13 cellular contexts compared by ENCODE assay signal in genomic region chr12:92921877-92922276, GRCh38. TPM values are rescaled to one million over a fixed set of nuclear protein-coding genes. Genes with fewer than 3 reads are reported as not detected.
DNase-seq lines count a peak whose midpoint lies in the region; ATAC-seq and TF ChIP-seq lines count a peak whose summit lies in the region.
"Had no signal": no experiment of that assay in that cellular context is flagged by ENCODE, and none has a peak within 500 bp of the region (broad histone marks: within the 10 kb centered on the region; RNA-seq: fewer than 3 reads in every experiment).

No MANE protein-coding gene starts in this region.

- H3K4me3 ChIP-seq in heart right ventricle (no peak overlapping the region), left ventricle myocardium inferior (no peak overlapping the region)
- H3K4me3 ChIP-seq: breast epithelium had no signal

- H3K4me1 Mint-ChIP-seq in MCF 10A (ENCODE audit: insufficient read depth, unreplicated experiment), result peaks cover 18% of the 10 kb centered on the region

- H3K9me3 ChIP-seq in heart right ventricle (no peaks in the 10 kb centered on the region), left ventricle myocardium inferior (replicated peaks) (no peaks in the 10 kb centered on the region)
- H3K9me3 ChIP-seq: BE2C, breast epithelium, neutrophil had no signal

- CTCF ChIA-PET in HEK293T (lab: Yijun Ruan, JAX), result no interaction called here
- CTCF ChIA-PET in MCF 10A (lab: Yijun Ruan, JAX), result no interaction called here

- POLR2A ChIA-PET in HEK293T (lab: Yijun Ruan, JAX) (no interaction called here), MCF 10A (lab: Yijun Ruan, JAX) (interaction anchor here (1.0 kb wide), 1 partner anchor 22 kb away, joined by 3 read pairs; no protein-coding TSS in a partner anchor)

- BruUV-seq in MCF 10A (replicated peaks; lab: Mats Ljungman, UMichigan), result no TSS peak

- H3K27me3 ChIP-seq in heart right ventricle (no peaks in the 10 kb centered on the region), left ventricle myocardium inferior (ENCODE audit: low read depth) (no peaks in the 10 kb centered on the region)
- H3K27me3 ChIP-seq: BE2C, breast epithelium, neutrophil had no signal

- no peak overlapping the region for H3K4me3 Mint-ChIP-seq in MCF 10A (ENCODE audit: unreplicated experiment)

- H3K9me3 Mint-ChIP-seq in MCF 10A (ENCODE audit: unreplicated experiment), result no peaks in the 10 kb centered on the region

- H3K4me1 ChIP-seq in heart right ventricle, result peaks cover 0 to 41% (median 30%) of the 10 kb centered on the region in 9 donors
- H3K4me1 ChIP-seq in left ventricle myocardium inferior, result peaks cover 43% of the 10 kb centered on the region
- H3K4me1 ChIP-seq: BE2C had no signal

- intact Hi-C loops in heart right ventricle (cut with DNase I), result loop anchor here in 4 of 10 donors (10.0 kb wide), 5 partner anchors 87 to 417 kb away; no protein-coding TSS in a partner anchor
- intact Hi-C loops in left ventricle myocardium inferior (cut with micrococcal nuclease), result no loop called here
- intact Hi-C loops in MCF 10A (cut with micrococcal nuclease), result no loop called here

- H3K27me3 Mint-ChIP-seq in MCF 10A (ENCODE audit: insufficient read depth, unreplicated experiment), result no peaks in the 10 kb centered on the region

- TF ChIP-seq CTCF in heart right ventricle (IDR thresholded peaks at IDR 0.05), result no peak
- TF ChIP-seq CTCF in left ventricle myocardium inferior (IDR thresholded peaks at IDR 0.05; ENCODE audit: borderline replicate concordance), result no peak
- TF ChIP-seq CTCF in MCF 10A (IDR thresholded peaks at IDR 0.05; ENCODE audit: unreplicated experiment), result no peak

- H3K36me3 ChIP-seq in heart right ventricle (no peaks in the 10 kb centered on the region), left ventricle myocardium inferior (no peaks in the 10 kb centered on the region)
- H3K36me3 ChIP-seq: BE2C, breast epithelium, neutrophil had no signal

- peaks cover 6% of the 10 kb centered on the region for H3K36me3 Mint-ChIP-seq in MCF 10A (ENCODE audit: insufficient read depth, unreplicated experiment)

- DNase-seq in heart right ventricle (no peak), left ventricle myocardium inferior (no peak), HEK293T (ENCODE audit: extremely low spot score) (no peak), EL (no peak), MCF 10A (ENCODE audit: unreplicated experiment) (no peak), foreskin melanocyte (no peak)
- DNase-seq: BE2C, kidney glomerular epithelial cell, NCI-H2029 treated with DMSO at 0.1 percent for 48 hours had no signal

- H3K27ac Mint-ChIP-seq in MCF 10A (ENCODE audit: low read depth, unreplicated experiment), result no peak overlapping the region

- peak in 7 of 8 donors; percentile 26 to 46 (median 39) for ATAC-seq in heart right ventricle
- ATAC-seq in GM21717 (IDR thresholded peaks at IDR 0.05; ENCODE audit: unreplicated experiment), result peak; percentile 94
- ATAC-seq in HG03342 (IDR thresholded peaks at IDR 0.05; ENCODE audit: unreplicated experiment), result peak; percentile 94

- 79 to 88% methylated on average over 1 of the region's 1 CpG for WGBS in heart right ventricle, 2 donors

- H3K27ac ChIP-seq in heart right ventricle, result peak overlapping the region in 1 of 10 donors; percentile 7
- H3K27ac ChIP-seq in left ventricle myocardium inferior (replicated peaks), result no peak overlapping the region
- H3K27ac ChIP-seq: breast epithelium, neutrophil had no signal

TF ChIP-seq in HEK293T, 16 proteins besides CTCF, POLR2A, EP300 and RAD21:
- no peak for TF ChIP-seq HDGF (IDR thresholded peaks at IDR 0.05; ENCODE audit: borderline replicate concordance)
- no peak for TF ChIP-seq ELF4 (IDR thresholded peaks at IDR 0.05)
- TF ChIP-seq L3MBTL2 (conservative IDR thresholded peaks at IDR 0.05), result no peak
- no peak for TF ChIP-seq BHLHE40 (IDR thresholded peaks at IDR 0.05; ENCODE audit: borderline replicate concordance)
- no peak for TF ChIP-seq ARNT (IDR thresholded peaks at IDR 0.05)
- TF ChIP-seq CTBP1 (IDR thresholded peaks at IDR 0.05; ENCODE audit: borderline replicate concordance), result no peak
- TF ChIP-seq PKNOX1 (IDR thresholded peaks at IDR 0.05), result no peak
- no peak for TF ChIP-seq LEF1 (IDR thresholded peaks at IDR 0.05; ENCODE audit: borderline replicate concordance)
- no peak for TF ChIP-seq FOXA1 (IDR thresholded peaks at IDR 0.05)
- no peak for TF ChIP-seq TARDBP (IDR thresholded peaks at IDR 0.05)
- no peak for TF ChIP-seq NFRKB (IDR thresholded peaks at IDR 0.05)
- TF ChIP-seq FOXK2 (IDR thresholded peaks at IDR 0.05), result no peak
- TF ChIP-seq FOXM1 (IDR thresholded peaks at IDR 0.05; ENCODE audit: borderline replicate concordance), result no peak
- TF ChIP-seq SUZ12 (IDR thresholded peaks at IDR 0.05), result no peak
- TF ChIP-seq ZNF384 (IDR thresholded peaks at IDR 0.05), result no peak
- TF ChIP-seq SP1 (IDR thresholded peaks at IDR 0.05), result no peak

RNA-seq across cellular contexts. Expression of gene EEA1, which starts 7.2 kb away (rescaled TPM):
- total RNA-seq in heart right ventricle (10 to 100 TPM; 21.7 to 41.6 (median 33.8) TPM), left ventricle myocardium inferior (23.9 TPM), MCF 10A (2022) (46.3 and 50.1 TPM in 2 replicates)
- 1 to 10 TPM; 2.6 to 5.9 TPM for polyA plus RNA-seq in heart right ventricle

Comparison
In these comparisons a context has a peak if more than half of its experiments do, and no peak if none do; other contexts are left out.
1. ATAC-seq: peak in every context shown above with its lines; median percentile 94 in GM21717; 94 in HG03342; 39 in heart right ventricle.